In genomic region chr18:8721716-8722115, GRCh38 we compare ENCODE assay signal across 1 cellular context.
TF ChIP-seq lines count a peak whose summit lies in the region.

No MANE protein-coding gene starts in this region.

TF ChIP-seq in HepG2, 621 proteins besides CTCF, POLR2A, EP300 and RAD21:
- TF ChIP-seq ZNF687 (CRISPR knock-in tag; IDR thresholded peaks at IDR 0.05) (peak; percentile 45), FOSL2 (CRISPR knock-in tag; IDR thresholded peaks at IDR 0.05) (0 out of 2 replicates have a peak, but pooled peaks have one; percentile 25), ZNF615 (CRISPR knock-in tag; IDR thresholded peaks at IDR 0.05; ENCODE audit: borderline replicate concordance) (no peak), ZBTB25 (CRISPR knock-in tag; IDR thresholded peaks at IDR 0.05) (no peak)
